17 cellular contexts compared by ENCODE assay signal in genomic region chr6:111523484-111524166, GRCh38. TPM values are rescaled to one million over a fixed set of nuclear protein-coding genes. Genes with fewer than 3 reads are reported as not detected.
DNase-seq lines count a peak whose midpoint lies in the region; ATAC-seq lines count a peak whose summit lies in the region.
"Had no signal": no experiment of that assay in that cellular context is flagged by ENCODE, and none has a peak within 500 bp of the region (broad histone marks: within the 10 kb centered on the region; RNA-seq: fewer than 3 reads in every experiment).

No MANE protein-coding gene starts in this region.

- H3K27me3 ChIP-seq in SJCRH30 (no peaks in the 10 kb centered on the region), right cardiac atrium (ENCODE audit: control insufficient read depth, insufficient read depth) (no peaks in the 10 kb centered on the region), rectal smooth muscle tissue (ENCODE audit: control insufficient read depth, insufficient read depth, low read length) (no peaks in the 10 kb centered on the region)
- H3K27me3 ChIP-seq: ascending aorta, transverse colon had no signal

- peaks cover 25% of the 10 kb centered on the region for H3K4me1 ChIP-seq in SJCRH30
- H3K4me1 ChIP-seq in right cardiac atrium (ENCODE audit: control insufficient read depth, insufficient read depth, low read length): peaks cover 8% of the 10 kb centered on the region
- H3K4me1 ChIP-seq in rectal smooth muscle tissue (ENCODE audit: control insufficient read depth, insufficient read depth, low read length): peaks cover 4% of the 10 kb centered on the region
- H3K4me1 ChIP-seq: ascending aorta, parathyroid adenoma had no signal

- ATAC-seq in right cardiac atrium (peak; percentile 67 to 69), HG02759 (IDR thresholded peaks at IDR 0.05; ENCODE audit: unreplicated experiment) (no peak)
- ATAC-seq: activated CD4-positive, CD25-positive, alpha-beta regulatory T cell treated with anti-CD3 and anti-CD28 coated beads, Interleukin-2, amount 50 U/mL, for 24 hours; stimulated activated memory B cell treated with anti-CD40 and anti-IgM and Interleukin-4, amounts not matched to agents 10 μg/mL and 1 μg/mL and 100 μg/mL, for 72 hours had no signal

- WGBS in right cardiac atrium: 60% methylated on average over 2 of the region's 2 CpGs

- peaks cover 4% of the 10 kb centered on the region; the same call in 1 of the 2 replicates for H3K9me3 ChIP-seq in SJCRH30 (replicated peaks)
- H3K9me3 ChIP-seq in right cardiac atrium (ENCODE audit: control insufficient read depth, low read length): no peaks in the 10 kb centered on the region
- H3K9me3 ChIP-seq: ascending aorta, transverse colon had no signal

- H3K4me3 ChIP-seq in SJCRH30 (no peak overlapping the region), right cardiac atrium (ENCODE audit: low read length) (no peak overlapping the region), rectal smooth muscle tissue (ENCODE audit: low read length) (peak overlapping the region; percentile 10)
- H3K4me3 ChIP-seq: ascending aorta, transverse colon had no signal

- H3K9ac ChIP-seq in rectal smooth muscle tissue (ENCODE audit: low read length): no peak overlapping the region
- H3K9ac ChIP-seq: parathyroid adenoma had no signal

- DNase-seq in LHCN-M2 (ENCODE audit: low read depth) (peak; percentile 59), SJCRH30 (peak; percentile 61 to 88), right cardiac atrium (no peak), midbrain (lab: John Stamatoyannopoulos, UW) (no peak), NCI-H1105 (lab: John Stamatoyannopoulos, UW) (no peak), GM03348 (ENCODE audit: low spot score) (no peak)
- DNase-seq: activated gamma-delta T cell treated with Interleukin-2 at 50 U/mL for 16 hours, GDM1, HCEC 1CT, NCI-H1105 treated with DMSO at 0.1 percent for 48 hours, transverse colon had no signal

- peak overlapping the region; percentile 65 for H3K27ac ChIP-seq in SJCRH30
- no peak overlapping the region for H3K27ac ChIP-seq in right cardiac atrium (ENCODE audit: low read length)
- H3K27ac ChIP-seq in rectal smooth muscle tissue (ENCODE audit: low read depth, low read length): no peak overlapping the region
- H3K27ac ChIP-seq: ascending aorta, parathyroid adenoma, transverse colon had no signal

- no peaks in the 10 kb centered on the region for H3K36me3 ChIP-seq in SJCRH30
- no peaks in the 10 kb centered on the region for H3K36me3 ChIP-seq in rectal smooth muscle tissue (ENCODE audit: control insufficient read depth, insufficient read depth, low read length)
- H3K36me3 ChIP-seq: ascending aorta, transverse colon had no signal

- intact Hi-C loops in right cardiac atrium (cut with DNase I): no loop called here

RNA-seq across cellular contexts. Expression of gene REV3L, which starts 40.6 kb away (rescaled TPM):
- total RNA-seq in LHCN-M2 (2014; rRNA removed) (29.4 and 31.9 TPM in 2 replicates), right cardiac atrium (10 to 100 TPM; 19.8 to 30.1 (median 27.8) TPM)
- polyA plus RNA-seq in LHCN-M2 (2012): 5.3 TPM
- 32.7 and 34.3 TPM in 2 replicates for total RNA-seq in SJCRH30 (2014; rRNA removed; shearing (Covaris generic))
- 8.2 TPM for polyA plus RNA-seq in right cardiac atrium

Comparison
In these comparisons a context has a peak if more than half of its experiments do, and no peak if none do; other contexts are left out.
1. DNase-seq: peak in LHCN-M2 (single experiment) and SJCRH30 (2 of 2); none in right cardiac atrium (0 of 3), midbrain (single experiment), NCI-H1105 (single experiment) and GM03348 (single experiment).